ENCODE assay signal across 16 cellular contexts in genomic region chr12:127930122-127930521, GRCh38.
A peak's percentile ranks its signal among the peaks of the same experiment; 100 is the strongest.
DNase-seq lines count a peak whose midpoint lies in the region; ATAC-seq and TF ChIP-seq lines count a peak whose summit lies in the region.
"Had no signal": no experiment of that assay in that cellular context is flagged by ENCODE, and none has a peak within 500 bp of the region (broad histone marks: within the 10 kb centered on the region; RNA-seq: fewer than 3 reads in every experiment).

No MANE protein-coding gene starts in this region.

- intact Hi-C loops in ascending aorta (cut with DNase I), result no loop called here
- intact Hi-C loops in esophagus muscularis mucosa (cut with DNase I), result no loop called here
- intact Hi-C loops in lower leg skin (cut with DNase I; ENCODE audit: low total_unique reads), result no loop called here

- no peak overlapping the region for H3K4me3 ChIP-seq in ascending aorta
- no peak overlapping the region for H3K4me3 ChIP-seq in esophagus muscularis mucosa
- H3K4me3 ChIP-seq in lower leg skin (ENCODE audit: low read depth, poor library complexity, severe bottlenecking), result no peak overlapping the region
- no peak overlapping the region for H3K4me3 ChIP-seq in gastroesophageal sphincter
- H3K4me3 ChIP-seq: A549, GM23338 had no signal

- no peak for TF ChIP-seq POLR2A in esophagus muscularis mucosa (IDR thresholded peaks at IDR 0.05; ENCODE audit: low read depth)
- no peak for TF ChIP-seq POLR2A in lower leg skin (IDR thresholded peaks at IDR 0.05)
- TF ChIP-seq POLR2A in gastroesophageal sphincter (IDR thresholded peaks at IDR 0.05), result no peak

- H3K4me1 ChIP-seq in ascending aorta (peaks cover 15 to 27% of the 10 kb centered on the region in 2 donors), esophagus muscularis mucosa (peaks cover 12 to 20% (median 16%) of the 10 kb centered on the region in 4 donors), gastroesophageal sphincter (peaks cover 4 to 12% (median 5%) of the 10 kb centered on the region in 3 donors)
- H3K4me1 ChIP-seq: A549, BE2C had no signal

- no peaks in the 10 kb centered on the region for H3K36me3 ChIP-seq in ascending aorta
- H3K36me3 ChIP-seq in esophagus muscularis mucosa, result no peaks in the 10 kb centered on the region
- no peaks in the 10 kb centered on the region for H3K36me3 ChIP-seq in gastroesophageal sphincter
- H3K36me3 ChIP-seq: BE2C had no signal

- TF ChIP-seq EP300 in esophagus muscularis mucosa (IDR thresholded peaks at IDR 0.05), result no peak
- no peak for TF ChIP-seq EP300 in gastroesophageal sphincter (IDR thresholded peaks at IDR 0.05)

- no peak for TF ChIP-seq CTCF in ascending aorta (IDR thresholded peaks at IDR 0.05)
- no peak for TF ChIP-seq CTCF in esophagus muscularis mucosa (IDR thresholded peaks at IDR 0.05)
- no peak for TF ChIP-seq CTCF in lower leg skin (IDR thresholded peaks at IDR 0.05)
- no peak for TF ChIP-seq CTCF in gastroesophageal sphincter (IDR thresholded peaks at IDR 0.05)

- no peak for ATAC-seq in HG03135 (IDR thresholded peaks at IDR 0.05; ENCODE audit: unreplicated experiment)
- no peak for ATAC-seq in gastroesophageal sphincter
- ATAC-seq: A549; CD8-positive, alpha-beta T cell; GM23338 had no signal

- H3K27me3 ChIP-seq in ascending aorta (no peaks in the 10 kb centered on the region), esophagus muscularis mucosa (no peaks in the 10 kb centered on the region), gastroesophageal sphincter (no peaks in the 10 kb centered on the region)
- H3K27me3 ChIP-seq: BE2C had no signal

- 81% methylated on average over 5 of the region's 5 CpGs for WGBS in esophagus muscularis mucosa
- WGBS in lower leg skin, 2 donors, result 44 to 58% methylated on average over 4 to 5 of the region's 5 CpGs
- WGBS in gastroesophageal sphincter (ENCODE audit: low coverage in 1 of 2), 2 donors, result 69 to 100% methylated on average over 1 to 3 of the region's 5 CpGs

- no peaks in the 10 kb centered on the region for H3K9me3 ChIP-seq in ascending aorta
- H3K9me3 ChIP-seq in esophagus muscularis mucosa, result no peaks in the 10 kb centered on the region
- H3K9me3 ChIP-seq in gastroesophageal sphincter, result no peaks in the 10 kb centered on the region
- H3K9me3 ChIP-seq: A549, BE2C had no signal

- H3K27ac ChIP-seq in ascending aorta, result peak overlapping the region; percentile 83 to 93
- H3K27ac ChIP-seq in esophagus muscularis mucosa (replicated peaks in 1 of 4), result no peak overlapping the region
- peak overlapping the region; percentile 63 for H3K27ac ChIP-seq in temporal lobe (ENCODE audit: low read depth, low read length)
- no peak overlapping the region for H3K27ac ChIP-seq in gastroesophageal sphincter
- H3K27ac ChIP-seq: A549 had no signal

- DNase-seq in ascending aorta (ENCODE audit: low spot score in 2 of 2), result no peak
- DNase-seq in esophagus muscularis mucosa (ENCODE audit: extremely low spot score), result peak; percentile 55
- DNase-seq in lower leg skin (ENCODE audit: low spot score in 2 of 2), result no peak
- no peak for DNase-seq in ureter (ENCODE audit: low spot score)
- DNase-seq: BE2C; CD8-positive, alpha-beta T cell; COR-L47; DMS153; DMS79 treated with DMSO at 0.1 percent for 48 hours; EL; H9 had no signal

Comparison
In these comparisons a context has a peak if more than half of its experiments do, and no peak if none do; other contexts are left out.
1. H3K27ac ChIP-seq: peak in ascending aorta (2 of 2) and temporal lobe (single experiment); none in esophagus muscularis mucosa (0 of 4) and gastroesophageal sphincter (0 of 4).